ENCODE assay signal across 1 cellular context in genomic region chr11:235180-235997, GRCh38.
TF ChIP-seq lines count a peak whose summit lies in the region.

No MANE protein-coding gene starts in this region.

TF ChIP-seq in HepG2, 621 proteins besides CTCF, POLR2A, EP300 and RAD21:
- TF ChIP-seq RCOR2 (CRISPR knock-in tag; IDR thresholded peaks at IDR 0.05) (no peak), HNF4A (CRISPR knock-in tag; IDR thresholded peaks at IDR 0.05) (peak; percentile 32; the same call in 1 of the 2 replicates), REPIN1 (CRISPR knock-in tag; IDR thresholded peaks at IDR 0.05; ENCODE audit: borderline replicate concordance, low read depth) (no peak), CEBPG (CRISPR knock-in tag; IDR thresholded peaks at IDR 0.05) (peak; percentile 25; the same call in 1 of the 2 replicates), ZMYM2 (CRISPR knock-in tag; IDR thresholded peaks at IDR 0.05) (0 out of 2 replicates have a peak, but pooled peaks have one; percentile 51), ZFYVE20 (CRISPR knock-in tag; IDR thresholded peaks at IDR 0.05; ENCODE audit: borderline replicate concordance, low read depth) (0 out of 2 replicates have a peak, but pooled peaks have one; percentile 74), ATF2 (CRISPR knock-in tag; IDR thresholded peaks at IDR 0.05) (peak; percentile 15; the same call in 1 of the 2 replicates), ZNF724P (CRISPR knock-in tag; IDR thresholded peaks at IDR 0.05; ENCODE audit: borderline replicate concordance) (0 out of 2 replicates have a peak, but pooled peaks have one; percentile 26), ZNF790 (CRISPR knock-in tag; IDR thresholded peaks at IDR 0.05; ENCODE audit: borderline replicate concordance) (no peak), SAP130 (CRISPR knock-in tag; IDR thresholded peaks at IDR 0.05; ENCODE audit: low read depth) (peak; percentile 21; the same call in 1 of the 2 replicates), SALL1 (CRISPR knock-in tag; IDR thresholded peaks at IDR 0.05) (0 out of 2 replicates have a peak, but pooled peaks have one; percentile 23), GMEB2 (CRISPR knock-in tag; IDR thresholded peaks at IDR 0.05; ENCODE audit: low read depth) (no peak)
